1 cellular context compared by ENCODE assay signal in the genomic region with DNA sequence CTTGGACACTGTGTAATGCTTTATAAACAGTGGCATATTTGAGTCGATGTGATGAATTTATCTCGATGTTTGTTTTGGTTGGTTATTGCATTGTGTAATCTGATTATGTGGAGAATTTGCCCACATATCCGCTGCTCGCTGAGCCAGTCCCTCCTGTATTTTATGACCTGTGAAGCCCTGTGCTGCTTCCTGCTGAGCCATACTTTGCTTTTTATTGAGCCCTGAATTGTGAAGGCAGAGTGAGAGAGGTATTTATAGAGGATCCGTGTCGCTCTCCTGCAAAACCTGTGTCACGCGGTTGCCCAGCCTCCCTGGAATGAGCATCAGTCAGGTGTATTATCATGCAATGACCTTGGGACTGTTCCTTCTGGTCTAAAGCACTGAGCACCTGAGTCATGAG.
TF ChIP-seq lines count a peak whose summit lies in the region.

No MANE protein-coding gene starts in this region.

TF ChIP-seq in GM23338, 12 proteins besides CTCF, POLR2A, EP300 and RAD21 (continued from another document):
- TF ChIP-seq, protein P1, sequence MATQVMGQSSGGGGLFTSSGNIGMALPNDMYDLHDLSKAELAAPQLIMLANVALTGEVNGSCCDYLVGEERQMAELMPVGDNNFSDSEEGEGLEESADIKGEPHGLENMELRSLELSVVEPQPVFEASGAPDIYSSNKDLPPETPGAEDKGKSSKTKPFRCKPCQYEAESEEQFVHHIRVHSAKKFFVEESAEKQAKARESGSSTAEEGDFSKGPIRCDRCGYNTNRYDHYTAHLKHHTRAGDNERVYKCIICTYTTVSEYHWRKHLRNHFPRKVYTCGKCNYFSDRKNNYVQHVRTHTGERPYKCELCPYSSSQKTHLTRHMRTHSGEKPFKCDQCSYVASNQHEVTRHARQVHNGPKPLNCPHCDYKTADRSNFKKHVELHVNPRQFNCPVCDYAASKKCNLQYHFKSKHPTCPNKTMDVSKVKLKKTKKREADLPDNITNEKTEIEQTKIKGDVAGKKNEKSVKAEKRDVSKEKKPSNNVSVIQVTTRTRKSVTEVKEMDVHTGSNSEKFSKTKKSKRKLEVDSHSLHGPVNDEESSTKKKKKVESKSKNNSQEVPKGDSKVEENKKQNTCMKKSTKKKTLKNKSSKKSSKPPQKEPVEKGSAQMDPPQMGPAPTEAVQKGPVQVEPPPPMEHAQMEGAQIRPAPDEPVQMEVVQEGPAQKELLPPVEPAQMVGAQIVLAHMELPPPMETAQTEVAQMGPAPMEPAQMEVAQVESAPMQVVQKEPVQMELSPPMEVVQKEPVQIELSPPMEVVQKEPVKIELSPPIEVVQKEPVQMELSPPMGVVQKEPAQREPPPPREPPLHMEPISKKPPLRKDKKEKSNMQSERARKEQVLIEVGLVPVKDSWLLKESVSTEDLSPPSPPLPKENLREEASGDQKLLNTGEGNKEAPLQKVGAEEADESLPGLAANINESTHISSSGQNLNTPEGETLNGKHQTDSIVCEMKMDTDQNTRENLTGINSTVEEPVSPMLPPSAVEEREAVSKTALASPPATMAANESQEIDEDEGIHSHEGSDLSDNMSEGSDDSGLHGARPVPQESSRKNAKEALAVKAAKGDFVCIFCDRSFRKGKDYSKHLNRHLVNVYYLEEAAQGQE (IDR thresholded peaks at IDR 0.05; ENCODE audit: unreplicated experiment), result no peak
- TF ChIP-seq CREB1 (CRISPR knock-in tag; IDR thresholded peaks at IDR 0.05; ENCODE audit: low read depth), result no peak
- TF ChIP-seq NANOG (IDR thresholded peaks at IDR 0.05; ENCODE audit: borderline replicate concordance), result no peak
- TF ChIP-seq, protein P2, sequence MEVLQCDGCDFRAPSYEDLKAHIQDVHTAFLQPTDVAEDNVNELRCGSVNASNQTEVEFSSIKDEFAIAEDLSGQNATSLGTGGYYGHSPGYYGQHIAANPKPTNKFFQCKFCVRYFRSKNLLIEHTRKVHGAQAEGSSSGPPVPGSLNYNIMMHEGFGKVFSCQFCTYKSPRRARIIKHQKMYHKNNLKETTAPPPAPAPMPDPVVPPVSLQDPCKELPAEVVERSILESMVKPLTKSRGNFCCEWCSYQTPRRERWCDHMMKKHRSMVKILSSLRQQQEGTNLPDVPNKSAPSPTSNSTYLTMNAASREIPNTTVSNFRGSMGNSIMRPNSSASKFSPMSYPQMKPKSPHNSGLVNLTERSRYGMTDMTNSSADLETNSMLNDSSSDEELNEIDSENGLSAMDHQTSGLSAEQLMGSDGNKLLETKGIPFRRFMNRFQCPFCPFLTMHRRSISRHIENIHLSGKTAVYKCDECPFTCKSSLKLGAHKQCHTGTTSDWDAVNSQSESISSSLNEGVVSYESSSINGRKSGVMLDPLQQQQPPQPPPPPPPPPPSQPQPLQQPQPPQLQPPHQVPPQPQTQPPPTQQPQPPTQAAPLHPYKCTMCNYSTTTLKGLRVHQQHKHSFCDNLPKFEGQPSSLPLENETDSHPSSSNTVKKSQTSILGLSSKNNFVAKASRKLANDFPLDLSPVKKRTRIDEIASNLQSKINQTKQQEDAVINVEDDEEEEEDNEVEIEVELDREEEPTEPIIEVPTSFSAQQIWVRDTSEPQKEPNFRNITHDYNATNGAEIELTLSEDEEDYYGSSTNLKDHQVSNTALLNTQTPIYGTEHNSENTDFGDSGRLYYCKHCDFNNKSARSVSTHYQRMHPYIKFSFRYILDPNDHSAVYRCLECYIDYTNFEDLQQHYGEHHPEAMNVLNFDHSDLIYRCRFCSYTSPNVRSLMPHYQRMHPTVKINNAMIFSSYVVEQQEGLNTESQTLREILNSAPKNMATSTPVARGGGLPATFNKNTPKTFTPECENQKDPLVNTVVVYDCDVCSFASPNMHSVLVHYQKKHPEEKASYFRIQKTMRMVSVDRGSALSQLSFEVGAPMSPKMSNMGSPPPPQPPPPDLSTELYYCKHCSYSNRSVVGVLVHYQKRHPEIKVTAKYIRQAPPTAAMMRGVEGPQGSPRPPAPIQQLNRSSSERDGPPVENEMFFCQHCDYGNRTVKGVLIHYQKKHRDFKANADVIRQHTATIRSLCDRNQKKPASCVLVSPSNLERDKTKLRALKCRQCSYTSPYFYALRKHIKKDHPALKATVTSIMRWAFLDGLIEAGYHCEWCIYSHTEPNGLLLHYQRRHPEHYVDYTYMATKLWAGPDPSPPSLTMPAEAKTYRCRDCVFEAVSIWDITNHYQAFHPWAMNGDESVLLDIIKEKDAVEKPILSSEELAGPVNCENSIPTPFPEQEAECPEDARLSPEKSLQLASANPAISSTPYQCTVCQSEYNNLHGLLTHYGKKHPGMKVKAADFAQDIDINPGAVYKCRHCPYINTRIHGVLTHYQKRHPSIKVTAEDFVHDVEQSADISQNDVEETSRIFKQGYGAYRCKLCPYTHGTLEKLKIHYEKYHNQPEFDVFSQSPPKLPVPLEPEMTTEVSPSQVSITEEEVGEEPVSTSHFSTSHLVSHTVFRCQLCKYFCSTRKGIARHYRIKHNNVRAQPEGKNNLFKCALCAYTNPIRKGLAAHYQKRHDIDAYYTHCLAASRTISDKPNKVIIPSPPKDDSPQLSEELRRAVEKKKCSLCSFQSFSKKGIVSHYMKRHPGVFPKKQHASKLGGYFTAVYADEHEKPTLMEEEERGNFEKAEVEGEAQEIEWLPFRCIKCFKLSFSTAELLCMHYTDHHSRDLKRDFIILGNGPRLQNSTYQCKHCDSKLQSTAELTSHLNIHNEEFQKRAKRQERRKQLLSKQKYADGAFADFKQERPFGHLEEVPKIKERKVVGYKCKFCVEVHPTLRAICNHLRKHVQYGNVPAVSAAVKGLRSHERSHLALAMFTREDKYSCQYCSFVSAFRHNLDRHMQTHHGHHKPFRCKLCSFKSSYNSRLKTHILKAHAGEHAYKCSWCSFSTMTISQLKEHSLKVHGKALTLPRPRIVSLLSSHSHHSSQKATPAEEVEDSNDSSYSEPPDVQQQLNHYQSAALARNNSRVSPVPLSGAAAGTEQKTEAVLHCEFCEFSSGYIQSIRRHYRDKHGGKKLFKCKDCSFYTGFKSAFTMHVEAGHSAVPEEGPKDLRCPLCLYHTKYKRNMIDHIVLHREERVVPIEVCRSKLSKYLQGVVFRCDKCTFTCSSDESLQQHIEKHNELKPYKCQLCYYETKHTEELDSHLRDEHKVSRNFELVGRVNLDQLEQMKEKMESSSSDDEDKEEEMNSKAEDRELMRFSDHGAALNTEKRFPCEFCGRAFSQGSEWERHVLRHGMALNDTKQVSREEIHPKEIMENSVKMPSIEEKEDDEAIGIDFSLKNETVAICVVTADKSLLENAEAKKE (CRISPR knock-in tag; IDR thresholded peaks at IDR 0.05), result no peak
